ENCODE assay signal across 21 cellular contexts in genomic region chr15:42409011-42409410, GRCh38.
"Had no signal": no experiment of that assay in that cellular context is flagged by ENCODE, and none has a peak within 500 bp of the region (broad histone marks: within the 10 kb centered on the region; RNA-seq: fewer than 3 reads in every experiment).

No MANE protein-coding gene starts in this region.

- H3K27me3 ChIP-seq: esophagus squamous epithelium, right atrium auricular region, sigmoid colon, stomach, testis, tibial artery had no signal

- ATAC-seq: naive thymus-derived CD4-positive, alpha-beta T cell; stimulated activated effector memory CD8-positive, alpha-beta T cell treated with anti-CD3 and anti-CD28 coated beads, Interleukin-12 subunit alpha, Interleukin-12 subunit beta, amount 100 ng/mL, for 72 hours had no signal

- H3K4me3 ChIP-seq: esophagus squamous epithelium, prostate gland, right atrium auricular region, sigmoid colon, stomach, testis, tibial artery had no signal

- H3K36me3 ChIP-seq: prostate gland had no signal

- H3K9me3 Mint-ChIP-seq: nephron; stimulated activated effector memory CD8-positive, alpha-beta T cell treated with anti-CD3 and anti-CD28 coated beads, Interleukin-12 subunit alpha, Interleukin-12 subunit beta, amount 100 ng/mL, for 72 hours; type B pancreatic cell had no signal

- H3K27ac ChIP-seq: esophagus squamous epithelium, prostate gland, right atrium auricular region, sigmoid colon, stomach, testis, tibial artery had no signal

- H3K4me1 Mint-ChIP-seq: naive thymus-derived CD4-positive, alpha-beta T cell; stimulated activated effector memory CD8-positive, alpha-beta T cell treated with anti-CD3 and anti-CD28 coated beads, Interleukin-12 subunit alpha, Interleukin-12 subunit beta, amount 100 ng/mL, for 72 hours had no signal

- DNase-seq: cerebellar nuclear complex; effector memory CD4-positive, alpha-beta T cell; erythroblast; esophagus squamous epithelium; head of caudate nucleus; mesenchymal stem cell; midbrain; naive thymus-derived CD4-positive, alpha-beta T cell; nucleus accumbens; sigmoid colon; stimulated activated CD4-positive, alpha-beta T cell treated with anti-CD3 and anti-CD28 coated beads, Interleukin-2, amount 100 ng/mL, for 24 hours; stimulated activated CD4-positive, alpha-beta T cell treated with anti-CD3 and anti-CD28 coated beads, Interleukin-4, amount 100 ng/mL, for 24 hours; stimulated activated naive CD4-positive, alpha-beta T cell treated with Interleukin-2 at 50 U/mL for 16 hours; stomach; testis; tibial artery had no signal

- H3K4me1 ChIP-seq: prostate gland, right atrium auricular region, sigmoid colon, testis had no signal

- H3K9me3 ChIP-seq: esophagus squamous epithelium, prostate gland, right atrium auricular region, sigmoid colon, stomach, testis, tibial artery had no signal

- H3K27me3 Mint-ChIP-seq: naive thymus-derived CD4-positive, alpha-beta T cell; type B pancreatic cell had no signal

- H3K4me3 Mint-ChIP-seq: naive thymus-derived CD4-positive, alpha-beta T cell; nephron; stimulated activated effector memory CD8-positive, alpha-beta T cell treated with anti-CD3 and anti-CD28 coated beads, Interleukin-12 subunit alpha, Interleukin-12 subunit beta, amount 100 ng/mL, for 72 hours; type B pancreatic cell had no signal

- H3K27ac Mint-ChIP-seq: nephron; stimulated activated effector memory CD8-positive, alpha-beta T cell treated with anti-CD3 and anti-CD28 coated beads, Interleukin-12 subunit alpha, Interleukin-12 subunit beta, amount 100 ng/mL, for 72 hours; type B pancreatic cell had no signal
